ENCODE assay signal across 1 cellular context in genomic region chr10:97399843-97400545, GRCh38.
TF ChIP-seq lines count a peak whose summit lies in the region.

No MANE protein-coding gene starts in this region.

TF ChIP-seq in K562, 482 proteins besides CTCF, POLR2A, EP300 and RAD21 (continued from another document and continues in another):
- no peak for TF ChIP-seq AFF4 (CRISPR knock-in tag; IDR thresholded peaks at IDR 0.05)
- no peak for TF ChIP-seq TAF15 (IDR thresholded peaks at IDR 0.05; ENCODE audit: low read depth, low read length)
- no peak for TF ChIP-seq ETV5 (CRISPR knock-in tag; IDR thresholded peaks at IDR 0.05; ENCODE audit: low read depth)
- TF ChIP-seq, protein P1, sequence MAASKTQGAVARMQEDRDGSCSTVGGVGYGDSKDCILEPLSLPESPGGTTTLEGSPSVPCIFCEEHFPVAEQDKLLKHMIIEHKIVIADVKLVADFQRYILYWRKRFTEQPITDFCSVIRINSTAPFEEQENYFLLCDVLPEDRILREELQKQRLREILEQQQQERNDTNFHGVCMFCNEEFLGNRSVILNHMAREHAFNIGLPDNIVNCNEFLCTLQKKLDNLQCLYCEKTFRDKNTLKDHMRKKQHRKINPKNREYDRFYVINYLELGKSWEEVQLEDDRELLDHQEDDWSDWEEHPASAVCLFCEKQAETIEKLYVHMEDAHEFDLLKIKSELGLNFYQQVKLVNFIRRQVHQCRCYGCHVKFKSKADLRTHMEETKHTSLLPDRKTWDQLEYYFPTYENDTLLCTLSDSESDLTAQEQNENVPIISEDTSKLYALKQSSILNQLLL (CRISPR knock-in tag; IDR thresholded peaks at IDR 0.05; ENCODE audit: borderline replicate concordance): no peak
- TF ChIP-seq, protein P2, sequence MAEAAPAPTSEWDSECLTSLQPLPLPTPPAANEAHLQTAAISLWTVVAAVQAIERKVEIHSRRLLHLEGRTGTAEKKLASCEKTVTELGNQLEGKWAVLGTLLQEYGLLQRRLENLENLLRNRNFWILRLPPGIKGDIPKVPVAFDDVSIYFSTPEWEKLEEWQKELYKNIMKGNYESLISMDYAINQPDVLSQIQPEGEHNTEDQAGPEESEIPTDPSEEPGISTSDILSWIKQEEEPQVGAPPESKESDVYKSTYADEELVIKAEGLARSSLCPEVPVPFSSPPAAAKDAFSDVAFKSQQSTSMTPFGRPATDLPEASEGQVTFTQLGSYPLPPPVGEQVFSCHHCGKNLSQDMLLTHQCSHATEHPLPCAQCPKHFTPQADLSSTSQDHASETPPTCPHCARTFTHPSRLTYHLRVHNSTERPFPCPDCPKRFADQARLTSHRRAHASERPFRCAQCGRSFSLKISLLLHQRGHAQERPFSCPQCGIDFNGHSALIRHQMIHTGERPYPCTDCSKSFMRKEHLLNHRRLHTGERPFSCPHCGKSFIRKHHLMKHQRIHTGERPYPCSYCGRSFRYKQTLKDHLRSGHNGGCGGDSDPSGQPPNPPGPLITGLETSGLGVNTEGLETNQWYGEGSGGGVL (CRISPR knock-in tag; IDR thresholded peaks at IDR 0.05): no peak
- TF ChIP-seq E2F3 (CRISPR knock-in tag; IDR thresholded peaks at IDR 0.05): no peak
- no peak for TF ChIP-seq ZFP36 (IDR thresholded peaks at IDR 0.05; ENCODE audit: low read depth, low read length, partially characterized antibody)
- no peak for TF ChIP-seq RBM15 (IDR thresholded peaks at IDR 0.05; ENCODE audit: insufficient read depth, low read length)
- TF ChIP-seq COPS2 (conservative IDR thresholded peaks at IDR 0.05): no peak
- TF ChIP-seq, protein P3, sequence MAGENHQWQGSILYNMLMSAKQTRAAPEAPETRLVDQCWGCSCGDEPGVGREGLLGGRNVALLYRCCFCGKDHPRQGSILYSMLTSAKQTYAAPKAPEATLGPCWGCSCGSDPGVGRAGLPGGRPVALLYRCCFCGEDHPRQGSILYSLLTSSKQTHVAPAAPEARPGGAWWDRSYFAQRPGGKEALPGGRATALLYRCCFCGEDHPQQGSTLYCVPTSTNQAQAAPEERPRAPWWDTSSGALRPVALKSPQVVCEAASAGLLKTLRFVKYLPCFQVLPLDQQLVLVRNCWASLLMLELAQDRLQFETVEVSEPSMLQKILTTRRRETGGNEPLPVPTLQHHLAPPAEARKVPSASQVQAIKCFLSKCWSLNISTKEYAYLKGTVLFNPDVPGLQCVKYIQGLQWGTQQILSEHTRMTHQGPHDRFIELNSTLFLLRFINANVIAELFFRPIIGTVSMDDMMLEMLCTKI (IDR thresholded peaks at IDR 0.05; ENCODE audit: partially characterized antibody): no peak
- TF ChIP-seq PHF20 (IDR thresholded peaks at IDR 0.05; ENCODE audit: partially characterized antibody): no peak
- TF ChIP-seq LEF1 (IDR thresholded peaks at IDR 0.05): no peak
- TF ChIP-seq, protein P4, sequence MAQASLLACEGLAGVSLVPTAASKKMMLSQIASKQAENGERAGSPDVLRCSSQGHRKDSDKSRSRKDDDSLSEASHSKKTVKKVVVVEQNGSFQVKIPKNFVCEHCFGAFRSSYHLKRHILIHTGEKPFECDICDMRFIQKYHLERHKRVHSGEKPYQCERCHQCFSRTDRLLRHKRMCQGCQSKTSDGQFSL (CRISPR knock-in tag; IDR thresholded peaks at IDR 0.05): no peak
- TF ChIP-seq, protein P4 (tag; IDR thresholded peaks at IDR 0.05): no peak
- TF ChIP-seq HSF4 (CRISPR knock-in tag; IDR thresholded peaks at IDR 0.05; ENCODE audit: borderline replicate concordance): no peak
- no peak for TF ChIP-seq HDAC8 (tag; IDR thresholded peaks at IDR 0.05)
- TF ChIP-seq ZFX (CRISPR knock-in tag; IDR thresholded peaks at IDR 0.05): no peak
- TF ChIP-seq THAP7 (CRISPR knock-in tag; IDR thresholded peaks at IDR 0.05): no peak
- peak; percentile 35; the same call in 1 of the 2 replicates for TF ChIP-seq MAFG (tag; conservative IDR thresholded peaks at IDR 0.05)
- TF ChIP-seq, protein P5, sequence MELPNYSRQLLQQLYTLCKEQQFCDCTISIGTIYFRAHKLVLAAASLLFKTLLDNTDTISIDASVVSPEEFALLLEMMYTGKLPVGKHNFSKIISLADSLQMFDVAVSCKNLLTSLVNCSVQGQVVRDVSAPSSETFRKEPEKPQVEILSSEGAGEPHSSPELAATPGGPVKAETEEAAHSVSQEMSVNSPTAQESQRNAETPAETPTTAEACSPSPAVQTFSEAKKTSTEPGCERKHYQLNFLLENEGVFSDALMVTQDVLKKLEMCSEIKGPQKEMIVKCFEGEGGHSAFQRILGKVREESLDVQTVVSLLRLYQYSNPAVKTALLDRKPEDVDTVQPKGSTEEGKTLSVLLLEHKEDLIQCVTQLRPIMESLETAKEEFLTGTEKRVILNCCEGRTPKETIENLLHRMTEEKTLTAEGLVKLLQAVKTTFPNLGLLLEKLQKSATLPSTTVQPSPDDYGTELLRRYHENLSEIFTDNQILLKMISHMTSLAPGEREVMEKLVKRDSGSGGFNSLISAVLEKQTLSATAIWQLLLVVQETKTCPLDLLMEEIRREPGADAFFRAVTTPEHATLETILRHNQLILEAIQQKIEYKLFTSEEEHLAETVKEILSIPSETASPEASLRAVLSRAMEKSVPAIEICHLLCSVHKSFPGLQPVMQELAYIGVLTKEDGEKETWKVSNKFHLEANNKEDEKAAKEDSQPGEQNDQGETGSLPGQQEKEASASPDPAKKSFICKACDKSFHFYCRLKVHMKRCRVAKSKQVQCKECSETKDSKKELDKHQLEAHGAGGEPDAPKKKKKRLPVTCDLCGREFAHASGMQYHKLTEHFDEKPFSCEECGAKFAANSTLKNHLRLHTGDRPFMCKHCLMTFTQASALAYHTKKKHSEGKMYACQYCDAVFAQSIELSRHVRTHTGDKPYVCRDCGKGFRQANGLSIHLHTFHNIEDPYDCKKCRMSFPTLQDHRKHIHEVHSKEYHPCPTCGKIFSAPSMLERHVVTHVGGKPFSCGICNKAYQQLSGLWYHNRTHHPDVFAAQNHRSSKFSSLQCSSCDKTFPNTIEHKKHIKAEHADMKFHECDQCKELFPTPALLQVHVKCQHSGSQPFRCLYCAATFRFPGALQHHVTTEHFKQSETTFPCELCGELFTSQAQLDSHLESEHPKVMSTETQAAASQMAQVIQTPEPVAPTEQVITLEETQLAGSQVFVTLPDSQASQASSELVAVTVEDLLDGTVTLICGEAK (IDR thresholded peaks at IDR 0.05): no peak
- TF ChIP-seq, protein P5 (CRISPR knock-in tag; IDR thresholded peaks at IDR 0.05): no peak
- no peak for TF ChIP-seq MIER1 (IDR thresholded peaks at IDR 0.05; ENCODE audit: low read depth)
- no peak for TF ChIP-seq SETDB1 (IDR thresholded peaks at IDR 0.05; ENCODE audit: low read length)
- no peak for TF ChIP-seq CAMTA2 (CRISPR knock-in tag; conservative IDR thresholded peaks at IDR 0.05)
- TF ChIP-seq GATAD2B (IDR thresholded peaks at IDR 0.05; ENCODE audit: borderline replicate concordance): no peak
- no peak for TF ChIP-seq GABPB2 (CRISPR knock-in tag; conservative IDR thresholded peaks at IDR 0.05)
- TF ChIP-seq SRF (CRISPR knock-in tag; IDR thresholded peaks at IDR 0.05): no peak
- no peak for TF ChIP-seq MAX (CRISPR knock-in tag; IDR thresholded peaks at IDR 0.05)
- TF ChIP-seq, protein P6, sequence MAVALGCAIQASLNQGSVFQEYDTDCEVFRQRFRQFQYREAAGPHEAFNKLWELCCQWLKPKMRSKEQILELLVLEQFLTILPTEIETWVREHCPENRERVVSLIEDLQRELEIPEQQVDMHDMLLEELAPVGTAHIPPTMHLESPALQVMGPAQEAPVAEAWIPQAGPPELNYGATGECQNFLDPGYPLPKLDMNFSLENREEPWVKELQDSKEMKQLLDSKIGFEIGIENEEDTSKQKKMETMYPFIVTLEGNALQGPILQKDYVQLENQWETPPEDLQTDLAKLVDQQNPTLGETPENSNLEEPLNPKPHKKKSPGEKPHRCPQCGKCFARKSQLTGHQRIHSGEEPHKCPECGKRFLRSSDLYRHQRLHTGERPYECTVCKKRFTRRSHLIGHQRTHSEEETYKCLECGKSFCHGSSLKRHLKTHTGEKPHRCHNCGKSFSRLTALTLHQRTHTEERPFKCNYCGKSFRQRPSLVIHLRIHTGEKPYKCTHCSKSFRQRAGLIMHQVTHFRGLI (CRISPR knock-in tag; IDR thresholded peaks at IDR 0.05): no peak
